ENCODE assay signal across 28 cellular contexts in the genomic region with DNA sequence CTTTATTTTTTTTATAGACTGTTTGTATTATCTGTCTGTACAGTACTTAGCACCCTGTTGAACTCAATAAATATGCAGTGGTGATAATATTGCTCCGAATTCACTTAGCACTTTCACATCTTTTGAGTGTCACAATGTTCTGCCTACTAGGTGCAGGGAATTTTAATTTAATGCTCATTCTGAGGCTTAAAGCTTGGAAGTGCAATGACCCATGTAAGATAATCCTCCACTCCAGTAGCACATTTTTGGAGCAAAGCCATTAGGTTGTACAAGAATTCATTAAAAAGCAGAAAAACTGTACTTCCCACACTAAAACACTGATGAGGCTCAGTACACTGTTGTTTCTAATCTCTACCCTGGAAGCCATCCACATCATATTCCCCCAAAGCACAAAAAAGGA.
DNase-seq lines count a peak whose midpoint lies in the region; FAIRE-seq and TF ChIP-seq lines count a peak whose summit lies in the region.
"Had no signal": no experiment of that assay in that cellular context is flagged by ENCODE, and none has a peak within 500 bp of the region (broad histone marks: within the 10 kb centered on the region; RNA-seq: fewer than 3 reads in every experiment).

No MANE protein-coding gene starts in this region.

- H3K9me3 ChIP-seq in A673 (ENCODE audit: low read depth, low read length, poor library complexity, severe bottlenecking), result no peaks in the 10 kb centered on the region
- H3K9me3 ChIP-seq: A549, BE2C, BLaER1 had no signal

- H3K36me3 ChIP-seq in A673 (ENCODE audit: insufficient read depth, low read length, poor library complexity, severe bottlenecking), result no peaks in the 10 kb centered on the region
- H3K36me3 ChIP-seq: BE2C, BLaER1 had no signal

- H3K36me3 Mint-ChIP-seq in neural crest cell (ENCODE audit: low read depth), result no peaks in the 10 kb centered on the region
- H3K36me3 Mint-ChIP-seq: CD14-positive monocyte; CD4-positive, alpha-beta memory T cell; CD4-positive, CD25-positive, alpha-beta regulatory T cell; CD8-positive, alpha-beta memory T cell had no signal

- H3K4me3 ChIP-seq in A673 (ENCODE audit: low read depth, low read length, poor library complexity, severe bottlenecking) (no peak overlapping the region), retinal pigment epithelial cell (ENCODE audit: low read length) (no peak overlapping the region)
- H3K4me3 ChIP-seq: A549, BLaER1, GM12878 had no signal

- BruUV-seq in A673 (replicated peaks; lab: Mats Ljungman, UMichigan), result no TSS peak

- DNase-seq in A673 (ENCODE audit: low spot score) (peak; percentile 54), astrocyte of the hippocampus (ENCODE audit: low read depth, low spot score) (peak; percentile 55), neural crest cell (ENCODE audit: low read depth, low spot score) (no peak), retinal pigment epithelial cell (ENCODE audit: low read depth) (peak; percentile 96), HuH-7 (ENCODE audit: low spot score) (no peak), HTR-8/SVneo (ENCODE audit: insufficient read length, low spot score) (no peak)
- DNase-seq in stimulated activated naive CD4-positive, alpha-beta T cell (lab: John Stamatoyannopoulos, UW), result no peak
- DNase-seq: ACHN; BE2C; C1 segment of cervical spinal cord; CD4-positive, alpha-beta memory T cell; CD4-positive, CD25-positive, alpha-beta regulatory T cell; CD8-positive, alpha-beta memory T cell; COR-L47; DMS 273 treated with DMSO at 0.1 percent for 48 hours; DMS153; DMS53; DMS79; DND-41; EL; GDM1 had no signal

- TF ChIP-seq CTCF in A673 (conservative IDR thresholded peaks at IDR 0.05; ENCODE audit: low read depth, low read length) (no peak), neural crest cell (conservative IDR thresholded peaks at IDR 0.05) (no peak), retinal pigment epithelial cell (conservative IDR thresholded peaks at IDR 0.05; ENCODE audit: low read depth, low read length) (no peak)

- peak overlapping the region; percentile 28 for H3K4me3 Mint-ChIP-seq in neural crest cell
- H3K4me3 Mint-ChIP-seq: CD14-positive monocyte; CD4-positive, alpha-beta memory T cell; CD4-positive, CD25-positive, alpha-beta regulatory T cell; CD8-positive, alpha-beta memory T cell had no signal

- H3K4me1 Mint-ChIP-seq in neural crest cell, result peaks cover 18% of the 10 kb centered on the region
- H3K4me1 Mint-ChIP-seq: CD14-positive monocyte; CD4-positive, alpha-beta memory T cell; CD4-positive, CD25-positive, alpha-beta regulatory T cell; CD8-positive, alpha-beta memory T cell had no signal

- peaks cover 3% of the 10 kb centered on the region for H3K27me3 Mint-ChIP-seq in neural crest cell (ENCODE audit: low read depth)
- H3K27me3 Mint-ChIP-seq: CD4-positive, alpha-beta memory T cell; CD4-positive, CD25-positive, alpha-beta regulatory T cell had no signal

- CTCF ChIA-PET in A673 (lab: Charles Lee), result interaction anchor here (0.7 kb wide), 1 partner anchor 142 kb away, joined by 4 read pairs; no protein-coding TSS in a partner anchor

- peaks cover 9% of the 10 kb centered on the region for H3K27me3 ChIP-seq in A673 (replicated peaks; ENCODE audit: insufficient read depth, low read depth, low read length, poor library complexity)
- H3K27me3 ChIP-seq: BE2C, BLaER1 had no signal

- POLR2A ChIA-PET in A673 (lab: Charles Lee; ENCODE audit: low non-redundant PET), result no interaction called here

- FAIRE-seq in HTR-8/SVneo (lab: Jason Lieb, UNC), result no peak
- FAIRE-seq: A549, GM12878, GM12892, GM18507 had no signal

- H3K9me3 Mint-ChIP-seq in neural crest cell, result peaks cover 7% of the 10 kb centered on the region

- no peak overlapping the region for H3K27ac Mint-ChIP-seq in neural crest cell (ENCODE audit: unreplicated experiment)
- H3K27ac Mint-ChIP-seq: CD14-positive monocyte; CD4-positive, alpha-beta memory T cell; CD4-positive, CD25-positive, alpha-beta regulatory T cell; CD8-positive, alpha-beta memory T cell had no signal

- intact Hi-C loops in A673 (cut with micrococcal nuclease; ENCODE audit: unreplicated experiment), result no loop called here

- no peak overlapping the region for H3K27ac ChIP-seq in A673 (ENCODE audit: low read depth, low read length, poor library complexity, severe bottlenecking)
- H3K27ac ChIP-seq: 22Rv1, A549, BLaER1 had no signal

- H3K4me1 ChIP-seq in A673 (ENCODE audit: insufficient read depth, low read length, poor library complexity, severe bottlenecking), result no peaks in the 10 kb centered on the region
- H3K4me1 ChIP-seq: A549, BE2C, BLaER1 had no signal

Comparison
In these comparisons a context has a peak if more than half of its experiments do, and no peak if none do; other contexts are left out.
1. DNase-seq: peak in A673 (single experiment), astrocyte of the hippocampus (single experiment) and retinal pigment epithelial cell (single experiment); none in neural crest cell (single experiment), stimulated activated naive CD4-positive, alpha-beta T cell (0 of 6), HuH-7 (single experiment) and HTR-8/SVneo (single experiment).